ENCODE assay signal across 8 cellular contexts in genomic region chr19:58181902-58182576, GRCh38. TPM values are rescaled to one million over a fixed set of nuclear protein-coding genes. Genes with fewer than 3 reads are reported as not detected.
DNase-seq lines count a peak whose midpoint lies in the region; FAIRE-seq and TF ChIP-seq lines count a peak whose summit lies in the region.

No MANE protein-coding gene starts in this region.

- H3K9ac ChIP-seq in endothelial cell of umbilical vein (replicated peaks; ENCODE audit: extremely low read depth, insufficient read depth, low read length): no peak overlapping the region

- H3K4me1 Mint-ChIP-seq in nephron: no peaks in the 10 kb centered on the region

- FAIRE-seq in endothelial cell of umbilical vein (lab: Jason Lieb, UNC): peak; percentile 59
- no peak for FAIRE-seq in frontal cortex (lab: Jason Lieb, UNC)

- H3K4me2 ChIP-seq in endothelial cell of umbilical vein (ENCODE audit: insufficient read depth, low read length): peak overlapping the region; percentile 2

- WGBS in suprapubic skin: 38% methylated on average over 4 of the region's 4 CpGs

- no peaks in the 10 kb centered on the region for H3K27me3 ChIP-seq in endothelial cell of umbilical vein (ENCODE audit: control insufficient read depth in 2 of 2, insufficient read depth in 2 of 2, low read length in 2 of 2)
- no peaks in the 10 kb centered on the region for H3K27me3 ChIP-seq in suprapubic skin

- intact Hi-C loops in endothelial cell of umbilical vein (cut with micrococcal nuclease): loop anchor here (2.0 kb wide), 2 partner anchors 181 to 227 kb away; partner anchors contain the start of genes ZNF497 and ZNF584

- TF ChIP-seq EP300 in suprapubic skin (IDR thresholded peaks at IDR 0.05): no peak

- H3K4me3 ChIP-seq in endothelial cell of umbilical vein (replicated peaks in 1 of 3; ENCODE audit: insufficient read depth in 1 of 3, low read depth in 1 of 3, low read length in 3 of 3): peak overlapping the region in 1 of 3 experiments; percentile 98
- H3K4me3 ChIP-seq in suprapubic skin: peak overlapping the region; percentile 89

- H3K27ac Mint-ChIP-seq in nephron: peak overlapping the region; percentile 95 to 100 (median 98)

- no peaks in the 10 kb centered on the region for H3K9me3 ChIP-seq in endothelial cell of umbilical vein (replicated peaks; ENCODE audit: control insufficient read depth, insufficient read depth, low read length)
- peaks cover 56% of the 10 kb centered on the region for H3K9me3 ChIP-seq in suprapubic skin

- H2AFZ ChIP-seq in endothelial cell of umbilical vein (ENCODE audit: low read depth, low read length): no peak overlapping the region

- TF ChIP-seq POLR2A in endothelial cell of umbilical vein (IDR thresholded peaks at IDR 0.05; ENCODE audit: low read depth, low read length) (no peak), suprapubic skin (IDR thresholded peaks at IDR 0.05) (no peak)

- H3K4me3 Mint-ChIP-seq in nephron: peak overlapping the region; percentile 94 to 99 (median 96)

- no peaks in the 10 kb centered on the region for H4K20me1 ChIP-seq in endothelial cell of umbilical vein (replicated peaks; ENCODE audit: control insufficient read depth, extremely low read depth, insufficient read depth, low read length)

- H3K9me1 ChIP-seq in endothelial cell of umbilical vein (replicated peaks; ENCODE audit: control insufficient read depth, extremely low read depth, insufficient read depth, low read length): no peaks in the 10 kb centered on the region

- H3K9me3 Mint-ChIP-seq in nephron: peaks cover 70% of the 10 kb centered on the region

- H3K79me2 ChIP-seq in endothelial cell of umbilical vein (ENCODE audit: control insufficient read depth, insufficient read depth, low read length): peaks cover 10% of the 10 kb centered on the region

- CTCF ChIA-PET in endothelial cell of umbilical vein (lab: Charles Lee): interaction anchor here (1.1 kb wide), 1 partner anchor 46 kb away, joined by 3 read pairs; the partner anchor contains the start of gene ZNF544

- H3K27me3 Mint-ChIP-seq in nephron (ENCODE audit: low read depth): no peaks in the 10 kb centered on the region

- dilution Hi-C loops in endothelial cell of umbilical vein (cut with MboI; ENCODE audit: extremely low pct_ligation_motif_present, low sequenced_read_pairs): no loop called here

- H3K27ac ChIP-seq in endothelial cell of umbilical vein (ENCODE audit: insufficient read depth, low read depth, low read length) (no peak overlapping the region), suprapubic skin (peak overlapping the region; percentile 99)

- H3K36me3 ChIP-seq in endothelial cell of umbilical vein (ENCODE audit: control insufficient read depth in 2 of 2, extremely low read depth in 1 of 2, insufficient read depth in 2 of 2, low read length in 2 of 2) (peaks cover 0 to 7% of the 10 kb centered on the region in 2 experiments), suprapubic skin (peaks cover 35% of the 10 kb centered on the region)

- H3K4me1 ChIP-seq in endothelial cell of umbilical vein (ENCODE audit: control insufficient read depth, extremely low read depth, insufficient read depth, low read length): no peaks in the 10 kb centered on the region
- peaks cover 17% of the 10 kb centered on the region for H3K4me1 ChIP-seq in suprapubic skin

- H3K36me3 Mint-ChIP-seq in nephron (ENCODE audit: low read depth): peaks cover 94% of the 10 kb centered on the region

- POLR2A ChIA-PET in endothelial cell of umbilical vein (lab: Charles Lee): no interaction called here

- TF ChIP-seq CTCF in endothelial cell of umbilical vein (IDR thresholded peaks at IDR 0.05; ENCODE audit: extremely low read depth in 1 of 2, insufficient read depth in 1 of 2, low read depth in 1 of 2, low read length in 2 of 2) (peak; percentile 41 to 48), nephron (IDR thresholded peaks at IDR 0.05; ENCODE audit: unreplicated experiment in 3 of 3) (peak in 1 of 3 experiments; percentile 27), suprapubic skin (IDR thresholded peaks at IDR 0.05) (peak; percentile 26 to 50)

- peak; percentile 25 for DNase-seq in NCI-H2029 (lab: John Stamatoyannopoulos, UW)
- DNase-seq in NCI-H2029 treated with DMSO at 0.1 percent for 48 hours (lab: John Stamatoyannopoulos, UW): no peak
- DNase-seq in NCI-H2171 (lab: John Stamatoyannopoulos, UW): peak; percentile 13
- DNase-seq in activated CD8-positive, alpha-beta memory T cell treated with anti-CD3 and anti-CD28 coated beads for 1 hour (ENCODE audit: extremely low read depth in 1 of 2, low read depth in 1 of 2): peak; percentile 9 to 14
- peak; percentile 30 for DNase-seq in endothelial cell of umbilical vein (ENCODE audit: low read depth, low spot score)
- peak in 1 of 2 donors; percentile 64 for DNase-seq in suprapubic skin (ENCODE audit: low spot score in 2 of 2)
- DNase-seq in frontal cortex (ENCODE audit: low spot score in 2 of 2): no peak

- BruUV-seq in endothelial cell of umbilical vein (replicated peaks; lab: Mats Ljungman, UMichigan): no TSS peak

TF ChIP-seq in endothelial cell of umbilical vein, 7 proteins besides CTCF, POLR2A, EP300 and RAD21:
- TF ChIP-seq MAX (IDR thresholded peaks at IDR 0.05; ENCODE audit: insufficient read depth, insufficient read length) (no peak), GATA2 (IDR thresholded peaks at IDR 0.05; ENCODE audit: insufficient read depth, insufficient read length, low read depth, low read length) (no peak), POLR2AphosphoS5 (IDR thresholded peaks at IDR 0.05; ENCODE audit: insufficient read depth, low read depth, low read length) (no peak), EZH2 (IDR thresholded peaks at IDR 0.05; ENCODE audit: borderline replicate concordance, low read depth, low read length, severe bottlenecking) (no peak), JUN (IDR thresholded peaks at IDR 0.05; ENCODE audit: borderline replicate concordance, insufficient read depth, insufficient read length, low read depth) (no peak), FOS (IDR thresholded peaks at IDR 0.05; ENCODE audit: borderline replicate concordance, insufficient read depth, low read length) (no peak)

RNA-seq across cellular contexts. Expression of gene ZNF274, which starts 0.8 kb away (rescaled TPM):
- total RNA-seq in endothelial cell of umbilical vein: 18.3 and 18.8 TPM in 2 replicates
- 9.1 and 10.1 TPM in 2 replicates for polyA plus RNA-seq in endothelial cell of umbilical vein
- 10.5 and 13.3 TPM in 2 replicates for polyA plus RNA-seq in endothelial cell of umbilical vein (2011; cell fraction: cytosol; rRNA removed)
- polyA plus RNA-seq in endothelial cell of umbilical vein (2011; cell fraction: nucleus; rRNA removed): 34.9 and 35.3 TPM in 2 replicates
- polyA plus RNA-seq in endothelial cell of umbilical vein (2012): 13.7 and 14.3 TPM in 2 replicates
- 19.1 and 22.6 TPM in 2 replicates for polyA minus RNA-seq in endothelial cell of umbilical vein
- 11.3 TPM for polyA minus RNA-seq in endothelial cell of umbilical vein (2011; cell fraction: cytosol; rRNA and poly(A)+ RNA removed)
- polyA minus RNA-seq in endothelial cell of umbilical vein (2011; cell fraction: nucleus; rRNA and poly(A)+ RNA removed): 18.5 and 19.8 TPM in 2 replicates
- 10 to 100 TPM; 26.8 to 70.2 (median 36.5) TPM for total RNA-seq in suprapubic skin
- total RNA-seq in frontal cortex: 23.2 TPM

RNA-seq across cellular contexts. Expression of gene ZNF329, which starts 31.4 kb away (rescaled TPM):
- 4.9 and 5.3 TPM in 2 replicates for total RNA-seq in endothelial cell of umbilical vein
- polyA plus RNA-seq in endothelial cell of umbilical vein: 2.7 and 3.0 TPM in 2 replicates
- 3.6 and 4.2 TPM in 2 replicates for polyA plus RNA-seq in endothelial cell of umbilical vein (2011; cell fraction: cytosol; rRNA removed)
- polyA plus RNA-seq in endothelial cell of umbilical vein (2011; cell fraction: nucleus; rRNA removed): 3.4 and 3.9 TPM in 2 replicates
- 3.9 and 4.1 TPM in 2 replicates for polyA plus RNA-seq in endothelial cell of umbilical vein (2012)
- polyA minus RNA-seq in endothelial cell of umbilical vein: 5.1 and 5.3 TPM in 2 replicates
- 1.8 TPM for polyA minus RNA-seq in endothelial cell of umbilical vein (2011; cell fraction: cytosol; rRNA and poly(A)+ RNA removed)
- 2.1 and 4.6 TPM in 2 replicates for polyA minus RNA-seq in endothelial cell of umbilical vein (2011; cell fraction: nucleus; rRNA and poly(A)+ RNA removed)
- 10 to 100 TPM in 1 of 4 donors, 1 to 10 TPM in 3; 6.5 to 11.6 (median 9.9) TPM for total RNA-seq in suprapubic skin
- total RNA-seq in frontal cortex: 42.4 TPM

RNA-seq across cellular contexts. Expression of gene ZNF544, which starts 46.7 kb away (rescaled TPM):
- total RNA-seq in endothelial cell of umbilical vein (39.3 and 45.4 TPM in 2 replicates), suprapubic skin (10 to 100 TPM; 44.4 to 55.4 (median 48.9) TPM), frontal cortex (72.2 TPM)
- polyA plus RNA-seq in endothelial cell of umbilical vein: 33.4 and 36.1 TPM in 2 replicates
- polyA plus RNA-seq in endothelial cell of umbilical vein (2011; cell fraction: cytosol; rRNA removed): 33.3 and 35.8 TPM in 2 replicates
- 33.5 and 40.7 TPM in 2 replicates for polyA plus RNA-seq in endothelial cell of umbilical vein (2011; cell fraction: nucleus; rRNA removed)
- polyA plus RNA-seq in endothelial cell of umbilical vein (2012): 30.9 and 36.6 TPM in 2 replicates
- 62.0 and 68.9 TPM in 2 replicates for polyA minus RNA-seq in endothelial cell of umbilical vein
- polyA minus RNA-seq in endothelial cell of umbilical vein (2011; cell fraction: cytosol; rRNA and poly(A)+ RNA removed): 29.5 TPM
- 44.2 and 49.2 TPM in 2 replicates for polyA minus RNA-seq in endothelial cell of umbilical vein (2011; cell fraction: nucleus; rRNA and poly(A)+ RNA removed)

Comparison
In these comparisons a context has a peak if more than half of its experiments do, and no peak if none do; other contexts are left out.
1. DNase-seq: peak in NCI-H2029 (single experiment), NCI-H2171 (single experiment), activated CD8-positive, alpha-beta memory T cell treated with anti-CD3 and anti-CD28 coated beads for 1 hour (2 of 2) and endothelial cell of umbilical vein (single experiment); none in NCI-H2029 treated with DMSO at 0.1 percent for 48 hours (single experiment) and frontal cortex (0 of 2).